Comparison of ENCODE assay signal across 9 cellular contexts in genomic region chr14:20971705-20972021, GRCh38. TPM values are rescaled to one million over a fixed set of nuclear protein-coding genes. Genes with fewer than 3 reads are reported as not detected.
DNase-seq lines count a peak whose midpoint lies in the region; ATAC-seq and TF ChIP-seq lines count a peak whose summit lies in the region.
"Had no signal": no experiment of that assay in that cellular context is flagged by ENCODE, and none has a peak within 500 bp of the region (broad histone marks: within the 10 kb centered on the region; RNA-seq: fewer than 3 reads in every experiment).

No MANE protein-coding gene starts in this region.

- H3K4me1 ChIP-seq in duodenal mucosa (ENCODE audit: control insufficient read depth in 1 of 2, insufficient read depth in 2 of 2, low read length in 2 of 2), result peaks cover 8 to 10% of the 10 kb centered on the region in 2 donors
- no peaks in the 10 kb centered on the region for H3K4me1 ChIP-seq in neural progenitor cell

- H3K36me3 Mint-ChIP-seq in neural progenitor cell, result no peaks in the 10 kb centered on the region

- in situ Hi-C loops in GM13977 (cut with MboI; ENCODE audit: low pct_unique_long_range_greater_than_20kb, low sequenced_read_pairs, unreplicated experiment), result no loop called here

- peak overlapping the region; percentile 77 for H3K4me2 ChIP-seq in neural progenitor cell

- TF ChIP-seq CTCF in neural progenitor cell (IDR thresholded peaks at IDR 0.05) (no peak), GM13977 (IDR thresholded peaks at IDR 0.05; ENCODE audit: extremely low read depth, insufficient read depth, missing control alignments) (no peak)

- H3K27me3 ChIP-seq in duodenal mucosa (ENCODE audit: control insufficient read depth in 1 of 2, insufficient read depth in 2 of 2, low read length in 2 of 2) (peaks cover 0 to 5% of the 10 kb centered on the region in 2 donors), neural progenitor cell (peaks cover 43% of the 10 kb centered on the region)

- peak overlapping the region; percentile 96 for H3K4me3 Mint-ChIP-seq in neural progenitor cell

- no peaks in the 10 kb centered on the region for H3K9me3 ChIP-seq in duodenal mucosa (ENCODE audit: control insufficient read depth in 1 of 2, low read length in 2 of 2)
- H3K9me3 ChIP-seq in neural progenitor cell (ENCODE audit: low read depth), result no peaks in the 10 kb centered on the region

- DNase-seq in neural progenitor cell (ENCODE audit: low spot score) (no peak), T1000 (lab: John Stamatoyannopoulos, UW) (no peak), epidermal melanocyte (ENCODE audit: insufficient read length, low spot score) (no peak), glomerular visceral epithelial cell (ENCODE audit: extremely low spot score) (no peak), GM13977 (ENCODE audit: low spot score) (no peak)

- H3K79me2 ChIP-seq in neural progenitor cell (ENCODE audit: low read depth), result no peaks in the 10 kb centered on the region

- H3K27me3 Mint-ChIP-seq in neural progenitor cell (ENCODE audit: insufficient read depth, low read depth), result peaks cover under 1% of the 10 kb centered on the region

- peak; percentile 27 for ATAC-seq in GM18868 (IDR thresholded peaks at IDR 0.05; ENCODE audit: unreplicated experiment)
- ATAC-seq in HG03575 (IDR thresholded peaks at IDR 0.05; ENCODE audit: extremely low read depth, insufficient number of reproducible peaks, low FRiP score, unreplicated experiment), result peak; percentile 19

- no peaks in the 10 kb centered on the region for H3K9me3 Mint-ChIP-seq in neural progenitor cell

- H3K4me3 ChIP-seq in duodenal mucosa (ENCODE audit: low read depth in 1 of 2, low read length in 2 of 2) (peak overlapping the region; percentile 85 to 87), neural progenitor cell (peak overlapping the region; percentile 67)

- no peaks in the 10 kb centered on the region for H4K20me1 ChIP-seq in neural progenitor cell (ENCODE audit: low read depth)

- H3K27ac Mint-ChIP-seq in neural progenitor cell, result peak overlapping the region; percentile 5

- H3K36me3 ChIP-seq in duodenal mucosa (ENCODE audit: control insufficient read depth in 1 of 2, insufficient read depth in 2 of 2, low read length in 2 of 2), result no peaks in the 10 kb centered on the region
- H3K36me3 ChIP-seq in neural progenitor cell, result no peaks in the 10 kb centered on the region

- peak overlapping the region; percentile 44 to 80 for H3K9ac ChIP-seq in duodenal mucosa (ENCODE audit: low read depth in 1 of 2, low read length in 2 of 2)
- no peak overlapping the region for H3K9ac ChIP-seq in neural progenitor cell

- H3K27ac ChIP-seq in duodenal mucosa (ENCODE audit: low read depth, low read length) (no peak overlapping the region), neural progenitor cell (no peak overlapping the region)

- peaks cover 7% of the 10 kb centered on the region for H3K4me1 Mint-ChIP-seq in neural progenitor cell

- H2AFZ ChIP-seq in neural progenitor cell (replicated peaks), result peak overlapping the region; percentile 95

- peaks cover 4% of the 10 kb centered on the region for H3F3A ChIP-seq in neural progenitor cell (ENCODE audit: low read depth)

RNA-seq across cellular contexts. Expression of gene RNASE2, which starts 16.4 kb away (rescaled TPM):
- not detected in 2 replicates for total RNA-seq in neural progenitor cell (ENCODE audit: low replicate concordance)

RNA-seq across cellular contexts. Expression of gene METTL17, which starts 18.1 kb away (rescaled TPM):
- total RNA-seq in neural progenitor cell (ENCODE audit: low replicate concordance), result 126 and 155 TPM in 2 replicates

RNA-seq across cellular contexts. Expression of gene SLC39A2, which starts 27.4 kb away (rescaled TPM):
- total RNA-seq in neural progenitor cell (ENCODE audit: low replicate concordance), result not detected in 2 replicates
- total RNA-seq: mononuclear cell had no signal

RNA-seq across cellular contexts. Expression of gene NDRG2, which starts 53.2 kb away (rescaled TPM):
- 1.3 and 2.0 TPM in 2 replicates for total RNA-seq in neural progenitor cell (ENCODE audit: low replicate concordance)

RNA-seq across cellular contexts. Expression of gene TPPP2, which starts 58.4 kb away (rescaled TPM):
- not detected in 2 replicates for total RNA-seq in neural progenitor cell (ENCODE audit: low replicate concordance)
- total RNA-seq: mononuclear cell had no signal
